In the genomic region with DNA sequence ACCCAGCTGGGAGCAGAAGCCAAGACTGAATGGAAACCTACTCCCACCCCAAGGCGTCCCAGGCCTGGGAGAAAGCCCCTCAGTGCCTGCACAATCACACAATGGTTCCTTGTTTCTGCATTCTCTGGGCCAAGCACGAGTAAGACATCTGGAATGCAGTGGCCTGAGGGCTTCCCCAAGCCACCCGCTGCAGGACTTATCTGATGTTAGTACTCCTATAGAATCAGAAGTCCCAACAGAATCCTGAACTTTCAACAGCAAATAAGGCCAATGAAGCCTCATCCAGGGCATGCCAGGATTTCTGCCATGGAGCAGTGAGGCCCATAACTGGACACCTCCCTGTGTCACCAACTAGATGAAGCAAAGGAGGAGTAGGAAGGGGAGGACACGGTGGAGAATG, we compare ENCODE assay signal across 14 cellular contexts. TPM values are rescaled to one million over a fixed set of nuclear protein-coding genes. Genes with fewer than 3 reads are reported as not detected.
DNase-seq lines count a peak whose midpoint lies in the region; ATAC-seq, FAIRE-seq and TF ChIP-seq lines count a peak whose summit lies in the region.
"Had no signal": no experiment of that assay in that cellular context is flagged by ENCODE, and none has a peak within 500 bp of the region (broad histone marks: within the 10 kb centered on the region; RNA-seq: fewer than 3 reads in every experiment).

No MANE protein-coding gene starts in this region.

- WGBS in transverse colon (ENCODE audit: low coverage in 1 of 2), 2 donors: 69 to 100% methylated on average over 1 to 4 of the region's 4 CpGs

- intact Hi-C loops in dendritic cell treated with granulocyte-macrophage colony-stimulating factor and Interleukin-4, amounts not matched to agents 40 ng/mL and 50 ng/mL, for 4 days (cut with micrococcal nuclease): no loop called here
- intact Hi-C loops in transverse colon (cut with DNase I; ENCODE audit: low total_unique reads): no loop called here
- intact Hi-C loops in cardiac septum (cut with DNase I): no loop called here

- H3K4me3 Mint-ChIP-seq in dendritic cell treated with granulocyte-macrophage colony-stimulating factor and Interleukin-4, amounts not matched to agents 40 ng/mL and 50 ng/mL, for 4 days: no peak overlapping the region
- H3K4me3 Mint-ChIP-seq in nephron progenitor cell: no peak overlapping the region
- H3K4me3 Mint-ChIP-seq: activated T-cell treated with anti-CD3 and anti-CD28 coated beads, Interleukin-2, amount 50 U/mL, for 24 hours had no signal

- no peak for TF ChIP-seq POLR2A in transverse colon (IDR thresholded peaks at IDR 0.05)

- no peaks in the 10 kb centered on the region for H3K36me3 ChIP-seq in transverse colon
- H3K36me3 ChIP-seq: HAP-1, prostate gland had no signal

- TF ChIP-seq CTCF in nephron progenitor cell (IDR thresholded peaks at IDR 0.05) (no peak), transverse colon (IDR thresholded peaks at IDR 0.05) (no peak)

- H3K27me3 Mint-ChIP-seq in dendritic cell treated with granulocyte-macrophage colony-stimulating factor and Interleukin-4, amounts not matched to agents 40 ng/mL and 50 ng/mL, for 4 days: no peaks in the 10 kb centered on the region
- H3K27me3 Mint-ChIP-seq in nephron progenitor cell (ENCODE audit: low read depth, poor library complexity): peaks cover 3% of the 10 kb centered on the region
- H3K27me3 Mint-ChIP-seq: activated T-cell treated with anti-CD3 and anti-CD28 coated beads, Interleukin-2, amount 50 U/mL, for 24 hours had no signal

- peaks cover 33 to 49% (median 42%) of the 10 kb centered on the region in 4 donors for H3K4me1 ChIP-seq in transverse colon

- no peaks in the 10 kb centered on the region for H3K9me3 ChIP-seq in transverse colon
- H3K9me3 ChIP-seq: HAP-1, prostate gland had no signal

- H3K27me3 ChIP-seq in transverse colon: no peaks in the 10 kb centered on the region

- no peak for FAIRE-seq in RCC 7860 (lab: Jason Lieb, UNC)

- H3K4me1 Mint-ChIP-seq in dendritic cell treated with granulocyte-macrophage colony-stimulating factor and Interleukin-4, amounts not matched to agents 40 ng/mL and 50 ng/mL, for 4 days (ENCODE audit: low read depth): peaks cover 95% of the 10 kb centered on the region
- peaks cover 80% of the 10 kb centered on the region for H3K4me1 Mint-ChIP-seq in nephron progenitor cell

- in situ Hi-C loops in Caki2 (cut with HindIII; ENCODE audit: low pct_unique_long_range_greater_than_20kb, low sequenced_read_pairs) (no loop called here), transverse colon (cut with MboI; ENCODE audit: low pct_ligation_motif_present in 1 of 4, low pct_unique_long_range_greater_than_20kb in 1 of 4, low sequenced_read_pairs in 3 of 4) (no loop called here)

- no peak overlapping the region for H3K4me3 ChIP-seq in transverse colon
- H3K4me3 ChIP-seq: HAP-1, prostate gland had no signal

- no peak for ATAC-seq in GM18870 (IDR thresholded peaks at IDR 0.05; ENCODE audit: unreplicated experiment)
- ATAC-seq in GM21619 (IDR thresholded peaks at IDR 0.05; ENCODE audit: unreplicated experiment): no peak

- peaks cover 31% of the 10 kb centered on the region for H3K36me3 Mint-ChIP-seq in dendritic cell treated with granulocyte-macrophage colony-stimulating factor and Interleukin-4, amounts not matched to agents 40 ng/mL and 50 ng/mL, for 4 days (ENCODE audit: low read depth)
- H3K36me3 Mint-ChIP-seq in nephron progenitor cell (ENCODE audit: low read depth): peaks cover 5% of the 10 kb centered on the region

- no peak for TF ChIP-seq EP300 in transverse colon (IDR thresholded peaks at IDR 0.05; ENCODE audit: low read depth)

- peak overlapping the region; percentile 96 for H3K27ac Mint-ChIP-seq in dendritic cell treated with granulocyte-macrophage colony-stimulating factor and Interleukin-4, amounts not matched to agents 40 ng/mL and 50 ng/mL, for 4 days
- H3K27ac Mint-ChIP-seq in nephron progenitor cell: peak overlapping the region; percentile 49
- H3K27ac Mint-ChIP-seq: activated T-cell treated with anti-CD3 and anti-CD28 coated beads, Interleukin-2, amount 50 U/mL, for 24 hours had no signal

- H3K27ac ChIP-seq in transverse colon: no peak overlapping the region
- H3K27ac ChIP-seq: prostate gland had no signal

- DNase-seq in Caki2 (ENCODE audit: low read depth): peak; percentile 50
- DNase-seq in RCC 7860 (ENCODE audit: low spot score): peak; percentile 53
- no peak for DNase-seq in nephron progenitor cell
- no peak for DNase-seq in transverse colon
- DNase-seq in cardiac septum (ENCODE audit: low spot score): no peak
- DNase-seq: activated T-cell treated with anti-CD3 and anti-CD28 coated beads, Interleukin-2, amount 50 U/mL, for 24 hours; COR-L47; effector CD8-positive, alpha-beta T cell; NCI-H2171 had no signal

- H3K9me3 Mint-ChIP-seq in dendritic cell treated with granulocyte-macrophage colony-stimulating factor and Interleukin-4, amounts not matched to agents 40 ng/mL and 50 ng/mL, for 4 days: no peaks in the 10 kb centered on the region
- no peaks in the 10 kb centered on the region for H3K9me3 Mint-ChIP-seq in nephron progenitor cell
- H3K9me3 Mint-ChIP-seq: activated T-cell treated with anti-CD3 and anti-CD28 coated beads, Interleukin-2, amount 50 U/mL, for 24 hours had no signal

RNA-seq across cellular contexts. Expression of gene MYO18A, which starts 28.6 kb away (rescaled TPM):
- total RNA-seq in Caki2 (2014; rRNA removed; shearing (Covaris generic); ENCODE audit: low replicate concordance): 10.6 and 13.3 TPM in 2 replicates
- total RNA-seq in transverse colon (100 to 1,000 TPM; 112 to 191 (median 136) TPM), cardiac septum (317 TPM)

Comparison
In these comparisons a context has a peak if more than half of its experiments do, and no peak if none do; other contexts are left out.
1. DNase-seq: peak in Caki2 (single experiment) and RCC 7860 (single experiment); none in nephron progenitor cell (single experiment), transverse colon (single experiment) and cardiac septum (single experiment).